8 cellular contexts compared by ENCODE assay signal in genomic region chr14:75088566-75089373, GRCh38. TPM values are rescaled to one million over a fixed set of nuclear protein-coding genes. Genes with fewer than 3 reads are reported as not detected.
DNase-seq lines count a peak whose midpoint lies in the region; ATAC-seq and TF ChIP-seq lines count a peak whose summit lies in the region.

No MANE protein-coding gene starts in this region.

- H3K9me3 Mint-ChIP-seq in CD8-positive, alpha-beta memory T cell: no peaks in the 10 kb centered on the region
- no peaks in the 10 kb centered on the region for H3K9me3 Mint-ChIP-seq in activated T-cell treated with anti-CD3 and anti-CD28 coated beads, Interleukin-2, amount 50 U/mL, for 4 hours
- no peaks in the 10 kb centered on the region for H3K9me3 Mint-ChIP-seq in progenitor cell of endocrine pancreas (ENCODE audit: low read depth)

- no peak overlapping the region for H3K4me3 Mint-ChIP-seq in CD8-positive, alpha-beta memory T cell
- no peak overlapping the region for H3K4me3 Mint-ChIP-seq in activated T-cell treated with anti-CD3 and anti-CD28 coated beads, Interleukin-2, amount 50 U/mL, for 4 hours
- no peak overlapping the region for H3K4me3 Mint-ChIP-seq in progenitor cell of endocrine pancreas (ENCODE audit: low read depth)

- peak; percentile 77 for ATAC-seq in HCT116
- peak; percentile 58 to 62 for ATAC-seq in activated T-cell treated with anti-CD3 and anti-CD28 coated beads, Interleukin-2, amount 50 U/mL, for 4 hours
- no peak for ATAC-seq in GM19463 (IDR thresholded peaks at IDR 0.05; ENCODE audit: unreplicated experiment)
- no peak for ATAC-seq in GM18868 (IDR thresholded peaks at IDR 0.05; ENCODE audit: unreplicated experiment)

- H3K9me2 ChIP-seq in HCT116 (ENCODE audit: insufficient read depth): no peaks in the 10 kb centered on the region

- TF ChIP-seq RAD21 in HCT116 (IDR thresholded peaks at IDR 0.05; ENCODE audit: low read depth): peak; percentile 92

- no peaks in the 10 kb centered on the region for H3K27me3 ChIP-seq in CD8-positive, alpha-beta memory T cell (ENCODE audit: insufficient read depth, low read length, poor library complexity, severe bottlenecking)
- no peaks in the 10 kb centered on the region for H3K27me3 ChIP-seq in HCT116 (ENCODE audit: insufficient read depth, low read length)

- no peaks in the 10 kb centered on the region for H3K4me1 ChIP-seq in CD8-positive, alpha-beta memory T cell (ENCODE audit: insufficient read depth, low read length)
- no peaks in the 10 kb centered on the region for H3K4me1 ChIP-seq in HCT116 (ENCODE audit: control insufficient read depth in 1 of 2, insufficient read depth in 2 of 2, low read length in 2 of 2)

- H3K27ac ChIP-seq in CD8-positive, alpha-beta memory T cell (ENCODE audit: low read depth, low read length): no peak overlapping the region
- H3K27ac ChIP-seq in HCT116 (ENCODE audit: low read depth, low read length): no peak overlapping the region

- no TSS peak for BruUV-seq in HCT116 (replicated peaks; lab: Mats Ljungman, UMichigan)

- no peak overlapping the region for H3K27ac Mint-ChIP-seq in CD8-positive, alpha-beta memory T cell
- no peak overlapping the region for H3K27ac Mint-ChIP-seq in progenitor cell of endocrine pancreas

- TF ChIP-seq CTCF in HCT116 (IDR thresholded peaks at IDR 0.05 in 2 of 3, conservative IDR thresholded peaks at IDR 0.05 in 1 of 3; ENCODE audit: borderline replicate concordance in 1 of 3, insufficient read depth in 1 of 3, low read depth in 2 of 3, low read length in 2 of 3) (peak; percentile 79 to 85 (median 84)), progenitor cell of endocrine pancreas (IDR thresholded peaks at IDR 0.05; ENCODE audit: unreplicated experiment) (peak; percentile 88)

- no peak overlapping the region for H2AFZ ChIP-seq in HCT116 (ENCODE audit: low read depth, low read length, poor library complexity, severe bottlenecking)

- TF ChIP-seq POLR2A in HCT116 (IDR thresholded peaks at IDR 0.05; ENCODE audit: borderline replicate concordance, extremely low read depth, insufficient read depth, insufficient read length): no peak

- no peak overlapping the region for H3K9ac ChIP-seq in HCT116 (ENCODE audit: low read length)

- H3K4me1 Mint-ChIP-seq in CD8-positive, alpha-beta memory T cell: no peaks in the 10 kb centered on the region
- no peaks in the 10 kb centered on the region for H3K4me1 Mint-ChIP-seq in activated T-cell treated with anti-CD3 and anti-CD28 coated beads, Interleukin-2, amount 50 U/mL, for 4 hours (ENCODE audit: low read depth)
- no peaks in the 10 kb centered on the region for H3K4me1 Mint-ChIP-seq in progenitor cell of endocrine pancreas (ENCODE audit: low read depth)

- CTCF ChIA-PET in CD8-positive, alpha-beta memory T cell (lab: Charles Lee): interaction anchor here (0.7 to 3.8 kb wide), 30 partner anchors 10 to 480 kb away, joined by 3 to 37 read pairs (median 5); partner anchors contain the start of genes ACYP1 and RPS6KL1
- CTCF ChIA-PET in HCT116 (lab: Charles Lee): interaction anchor here (1.1 to 4.4 kb wide), 8 partner anchors 19 to 228 kb away, joined by 3 to 27 read pairs (median 4); partner anchors contain the start of gene RPS6KL1

- peaks cover 54% of the 10 kb centered on the region for H3K36me3 ChIP-seq in CD8-positive, alpha-beta memory T cell (ENCODE audit: insufficient read depth, low read length)
- peaks cover 20 to 36% of the 10 kb centered on the region in 2 experiments; a peak in 3 of 4 replicates for H3K36me3 ChIP-seq in HCT116 (ENCODE audit: control insufficient read depth in 1 of 2, insufficient read depth in 2 of 2, low read length in 2 of 2)

- no peak overlapping the region for H3K4me3 ChIP-seq in CD8-positive, alpha-beta memory T cell (ENCODE audit: low read length)
- no peak overlapping the region for H3K4me3 ChIP-seq in HCT116 (replicated peaks in 1 of 2; ENCODE audit: low read depth in 1 of 2, low read length in 2 of 2)

- RAD21 ChIA-PET in HCT116 (lab: Charles Lee; ENCODE audit: low non-redundant PET in 1 of 2, low total read pairs in 2 of 2, uncharacterized antibody in 2 of 2, unreplicated experiment in 2 of 2): interaction anchor here (0.7 to 1.6 kb wide), 4 partner anchors 66 to 602 kb away, joined by 3 to 5 read pairs (median 4); no protein-coding TSS in a partner anchor

- no peak overlapping the region for H3K4me2 ChIP-seq in HCT116 (ENCODE audit: low read length)

- H3K27me3 Mint-ChIP-seq in CD8-positive, alpha-beta memory T cell: no peaks in the 10 kb centered on the region
- no peaks in the 10 kb centered on the region for H3K27me3 Mint-ChIP-seq in activated T-cell treated with anti-CD3 and anti-CD28 coated beads, Interleukin-2, amount 50 U/mL, for 4 hours (ENCODE audit: low read depth)
- no peaks in the 10 kb centered on the region for H3K27me3 Mint-ChIP-seq in progenitor cell of endocrine pancreas

- H3K9me3 ChIP-seq in CD8-positive, alpha-beta memory T cell (ENCODE audit: low read length): no peaks in the 10 kb centered on the region
- H3K9me3 ChIP-seq in HCT116 (ENCODE audit: control insufficient read depth in 1 of 2, insufficient read depth in 1 of 2, low read depth in 1 of 2, low read length in 2 of 2): no peaks in the 10 kb centered on the region

- intact Hi-C loops in HCT116 (cut with micrococcal nuclease): loop anchor here (1.0 kb wide), 3 partner anchors 142 to 227 kb away; no protein-coding TSS in a partner anchor

- POLR2A ChIA-PET in CD8-positive, alpha-beta memory T cell (lab: Charles Lee): interaction anchor here (0.6 to 1.2 kb wide), 2 partner anchors 25 to 85 kb away, joined by 3 read pairs; partner anchors contain the start of gene ACYP1
- POLR2A ChIA-PET in HCT116 (lab: Charles Lee): no interaction called here

- H3K36me3 Mint-ChIP-seq in CD8-positive, alpha-beta memory T cell: peaks cover 3 to 79% (median 22%) of the 10 kb centered on the region in 3 donors
- peaks cover 34% of the 10 kb centered on the region for H3K36me3 Mint-ChIP-seq in activated T-cell treated with anti-CD3 and anti-CD28 coated beads, Interleukin-2, amount 50 U/mL, for 4 hours (ENCODE audit: insufficient read depth)
- H3K36me3 Mint-ChIP-seq in progenitor cell of endocrine pancreas (ENCODE audit: insufficient read depth): peaks cover 24% of the 10 kb centered on the region

- H3K79me2 ChIP-seq in HCT116 (ENCODE audit: insufficient read depth, low read length): no peaks in the 10 kb centered on the region

- DNase-seq in CD8-positive, alpha-beta memory T cell: peak in 3 of 5 donors; percentile 14 to 34 (median 32)
- DNase-seq in HCT116 (ENCODE audit: low read depth, low spot score) (peak; percentile 26), NCI-H774 (lab: John Stamatoyannopoulos, UW) (peak; percentile 1), glomerular visceral epithelial cell (ENCODE audit: extremely low spot score) (peak; percentile 59), progenitor cell of endocrine pancreas (ENCODE audit: low spot score, unreplicated experiment) (peak; percentile 37)
- peak; percentile 27 for DNase-seq in activated T-cell treated with anti-CD3 and anti-CD28 coated beads, Interleukin-2, amount 50 U/mL, for 4 hours

- no peaks in the 10 kb centered on the region for H4K20me1 ChIP-seq in HCT116 (ENCODE audit: insufficient read depth)

TF ChIP-seq in HCT116, 20 proteins besides CTCF, POLR2A, EP300 and RAD21:
- TF ChIP-seq MAX (IDR thresholded peaks at IDR 0.05): no peak
- no peak for TF ChIP-seq ELF1 (IDR thresholded peaks at IDR 0.05; ENCODE audit: borderline replicate concordance, low read depth)
- 0 out of 2 replicates have a peak, but pooled peaks have one; percentile 14 for TF ChIP-seq FOSL1 (IDR thresholded peaks at IDR 0.05; ENCODE audit: low read depth)

RNA-seq across cellular contexts. Expression of gene ZC2HC1C, which starts 19.3 kb away (rescaled TPM):
- 1 to 10 TPM in 1 of 2 experiments, under 1 TPM in 1; 0.81 to 2.2 TPM for total RNA-seq in CD8-positive, alpha-beta memory T cell
- polyA plus RNA-seq in CD8-positive, alpha-beta memory T cell: 1.1 TPM
- total RNA-seq in HCT116 (2021; ENCODE audit: unreplicated experiment) (0.98 TPM), progenitor cell of endocrine pancreas (4.8 and 7.5 TPM in 2 replicates)
- 0.36 and 0.77 TPM in 2 replicates for polyA plus RNA-seq in HCT116 (2012)
- under 1 TPM; 0.45 to 0.84 (median 0.78) TPM for total RNA-seq in activated T-cell treated with anti-CD3 and anti-CD28 coated beads, Interleukin-2, amount 50 U/mL, for 4 hours

RNA-seq across cellular contexts. Expression of gene ACYP1, which starts 24.9 kb away (rescaled TPM):
- total RNA-seq in CD8-positive, alpha-beta memory T cell: 10 to 100 TPM; 37.4 to 39.2 TPM
- polyA plus RNA-seq in CD8-positive, alpha-beta memory T cell: 20.1 TPM
- total RNA-seq in HCT116 (2021; ENCODE audit: unreplicated experiment): 30.7 TPM
- 40.9 and 50.7 TPM in 2 replicates for polyA plus RNA-seq in HCT116 (2012)
- 10 to 100 TPM; 16.0 to 17.3 (median 16.8) TPM for total RNA-seq in activated T-cell treated with anti-CD3 and anti-CD28 coated beads, Interleukin-2, amount 50 U/mL, for 4 hours
- total RNA-seq in progenitor cell of endocrine pancreas: 19.9 and 21.2 TPM in 2 replicates

RNA-seq across cellular contexts. Expression of gene MLH3, which starts 37.5 kb away (rescaled TPM):
- 10 to 100 TPM; 16.2 to 16.7 TPM for total RNA-seq in CD8-positive, alpha-beta memory T cell
- 10.4 TPM for polyA plus RNA-seq in CD8-positive, alpha-beta memory T cell
- total RNA-seq in HCT116 (2021; ENCODE audit: unreplicated experiment): 14.7 TPM
- 7.2 and 10.9 TPM in 2 replicates for polyA plus RNA-seq in HCT116 (2012)
- total RNA-seq in activated T-cell treated with anti-CD3 and anti-CD28 coated beads, Interleukin-2, amount 50 U/mL, for 4 hours: 10 to 100 TPM; 11.0 to 14.7 (median 11.7) TPM
- total RNA-seq in progenitor cell of endocrine pancreas: 30.8 TPM in 2 replicates

RNA-seq across cellular contexts. Expression of gene NEK9, which starts 38.1 kb away (rescaled TPM):
- total RNA-seq in CD8-positive, alpha-beta memory T cell: 10 to 100 TPM; 72.2 to 74.0 TPM
- 18.0 TPM for polyA plus RNA-seq in CD8-positive, alpha-beta memory T cell
- total RNA-seq in HCT116 (2021; ENCODE audit: unreplicated experiment): 64.4 TPM
- 26.7 and 27.5 TPM in 2 replicates for polyA plus RNA-seq in HCT116 (2012)
- total RNA-seq in activated T-cell treated with anti-CD3 and anti-CD28 coated beads, Interleukin-2, amount 50 U/mL, for 4 hours: 10 to 100 TPM; 48.5 to 51.2 (median 50.4) TPM
- 97.1 and 100 TPM in 2 replicates for total RNA-seq in progenitor cell of endocrine pancreas

Comparison
In these comparisons a context has a peak if more than half of its experiments do, and no peak if none do; other contexts are left out.
1. DNase-seq: peak in every context shown above with its lines; median percentile 59 in glomerular visceral epithelial cell; 37 in progenitor cell of endocrine pancreas; 32 in CD8-positive, alpha-beta memory T cell; 27 in activated T-cell treated with anti-CD3 and anti-CD28 coated beads, Interleukin-2, amount 50 U/mL, for 4 hours; 26 in HCT116; 1 in NCI-H774.
2. ATAC-seq: peak in HCT116 (single experiment) and activated T-cell treated with anti-CD3 and anti-CD28 coated beads, Interleukin-2, amount 50 U/mL, for 4 hours (2 of 2); none in GM19463 (single experiment) and GM18868 (single experiment).